In genomic region chr13:27605099-27605498, GRCh38 we compare ENCODE assay signal across 18 cellular contexts.
"Had no signal": no experiment of that assay in that cellular context is flagged by ENCODE, and none has a peak within 500 bp of the region (broad histone marks: within the 10 kb centered on the region; RNA-seq: fewer than 3 reads in every experiment).

No MANE protein-coding gene starts in this region.

- H3K27ac ChIP-seq: foreskin keratinocyte, lower lobe of right lung, tibial artery had no signal

- H3K36me3 Mint-ChIP-seq: activated naive CD4-positive, alpha-beta T cell treated with anti-CD3 and anti-CD28 coated beads, Interleukin-2, amount 50 U/mL, for 72 hours; natural killer cell treated with Interleukin-12 subunit alpha and Interleukin-12 subunit beta and Interleukin-15 and Interleukin-18, amount 100 ng/mL, for 72 hours had no signal

- H3K27ac Mint-ChIP-seq: activated naive CD4-positive, alpha-beta T cell treated with anti-CD3 and anti-CD28 coated beads, Interleukin-2, amount 50 U/mL, for 72 hours; activated T-cell treated with anti-CD3 and anti-CD28 coated beads, Interleukin-2, amount 50 U/mL, for 72 hours; effector memory CD8-positive, alpha-beta T cell; natural killer cell treated with Interleukin-12 subunit alpha and Interleukin-12 subunit beta and Interleukin-15 and Interleukin-18, amount 100 ng/mL, for 72 hours had no signal

- H3K36me3 ChIP-seq: lower lobe of right lung, tibial artery had no signal

- H3K4me3 Mint-ChIP-seq: activated T-cell treated with anti-CD3 and anti-CD28 coated beads, Interleukin-2, amount 50 U/mL, for 72 hours; effector memory CD8-positive, alpha-beta T cell; natural killer cell treated with Interleukin-12 subunit alpha and Interleukin-12 subunit beta and Interleukin-15 and Interleukin-18, amount 100 ng/mL, for 72 hours had no signal

- H3K9me3 ChIP-seq: lower lobe of right lung, tibial artery had no signal

- H3K9me3 Mint-ChIP-seq: effector memory CD8-positive, alpha-beta T cell; natural killer cell treated with Interleukin-12 subunit alpha and Interleukin-12 subunit beta and Interleukin-15 and Interleukin-18, amount 100 ng/mL, for 72 hours had no signal

- H3K4me3 ChIP-seq: lower lobe of right lung, tibial artery had no signal

- H3K27me3 Mint-ChIP-seq: effector memory CD8-positive, alpha-beta T cell; natural killer cell treated with Interleukin-12 subunit alpha and Interleukin-12 subunit beta and Interleukin-15 and Interleukin-18, amount 100 ng/mL, for 72 hours had no signal

- ATAC-seq: activated naive CD4-positive, alpha-beta T cell treated with anti-CD3 and anti-CD28 coated beads, Interleukin-2, amount 50 U/mL, for 72 hours; activated T-cell treated with anti-CD3 and anti-CD28 coated beads, Interleukin-2, amount 50 U/mL, for 72 hours; effector memory CD8-positive, alpha-beta T cell; foreskin keratinocyte; left colon; natural killer cell treated with Interleukin-12 subunit alpha and Interleukin-12 subunit beta and Interleukin-15 and Interleukin-18, amount 100 ng/mL, for 72 hours had no signal

- DNase-seq: activated CD4-positive, CD25-positive, alpha-beta regulatory T cell treated with anti-CD3 and anti-CD28 coated beads, Interleukin-2, amount 50 U/mL, for 72 hours; activated CD8-positive, alpha-beta memory T cell treated with anti-CD3 and anti-CD28 coated beads for 24 hours; activated CD8-positive, alpha-beta memory T cell treated with anti-CD3 and anti-CD28 coated beads, Interleukin-2, amount 50 U/mL, for 48 hours; activated gamma-delta T cell; activated T-cell treated with anti-CD3 and anti-CD28 coated beads, Interleukin-2, amount 50 U/mL, for 72 hours; effector memory CD8-positive, alpha-beta T cell; foreskin keratinocyte; hypothalamus; islet precursor cell; left colon; lower lobe of right lung; posterior cingulate gyrus; retina; stimulated activated CD4-positive, alpha-beta T cell treated with anti-CD3 and anti-CD28 coated beads, Interleukin-2, amount 100 ng/mL, for 24 hours; stimulated activated naive CD4-positive, alpha-beta T cell treated with Interleukin-2 at 50 U/mL for 16 hours; tibial artery had no signal

- H3K27me3 ChIP-seq: foreskin keratinocyte, tibial artery had no signal
